7 cellular contexts compared by ENCODE assay signal in the genomic region with DNA sequence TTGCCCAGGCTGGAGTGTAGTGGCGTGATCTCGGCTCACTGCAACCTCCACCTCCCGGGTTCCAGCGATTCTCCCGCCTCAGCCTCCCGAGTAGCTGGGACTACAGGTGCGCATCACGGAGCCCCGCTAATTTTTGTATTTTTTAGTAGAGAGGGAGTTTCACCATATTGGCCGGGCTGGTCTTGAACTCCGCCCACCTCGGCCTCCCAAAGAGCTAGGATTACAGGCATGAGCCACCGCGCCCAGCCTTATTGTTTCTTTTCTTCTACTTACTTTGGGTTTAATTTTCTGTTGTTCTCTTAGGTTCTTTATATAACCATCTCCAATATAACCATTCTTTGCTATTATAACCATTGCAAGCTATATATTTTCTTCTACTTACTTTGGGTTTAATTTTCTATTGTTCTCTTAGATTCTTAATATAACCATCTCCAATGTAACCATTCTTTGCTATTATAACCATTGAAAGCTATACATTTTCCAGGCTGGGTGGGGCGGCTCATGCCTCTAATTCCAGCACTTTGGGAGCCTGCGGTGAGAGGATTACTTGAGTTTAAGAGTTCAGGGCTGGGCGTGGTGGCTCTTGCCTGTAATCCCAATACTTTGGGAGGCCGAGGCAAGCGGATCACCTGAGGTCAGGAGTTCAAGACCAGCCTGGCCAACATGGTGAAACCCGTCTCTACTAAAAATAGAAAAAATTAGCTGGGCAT. TPM values are rescaled to one million over a fixed set of nuclear protein-coding genes. Genes with fewer than 3 reads are reported as not detected.
A peak's percentile ranks its signal among the peaks of the same experiment; 100 is the strongest.
DNase-seq lines count a peak whose midpoint lies in the region; FAIRE-seq and TF ChIP-seq lines count a peak whose summit lies in the region.
"Not testable (repeated sequence)": the region's sequence is repeated elsewhere in the genome, so short reads cannot be mapped to it uniquely, and the experiment has no call there.

No MANE protein-coding gene starts in this region.

- no CpG with 5 or more reads among the region's 20 CpGs for WGBS in H9 (ENCODE audit: extremely low coverage, insufficient read length, low lambda C conversion rate)

- DNase-seq in Calu3; RWPE1 (ENCODE audit: low spot score); epithelial cell of prostate (ENCODE audit: low read depth, low spot score): not testable (repeated sequence)
- DNase-seq in H9 (peak; percentile 26), WERI-Rb-1 (peak; percentile 48), kidney (peak; percentile 4)

- H3K9ac ChIP-seq in H9 (ENCODE audit: extremely low read depth, insufficient read length, low read length); kidney (ENCODE audit: low read length in 2 of 2): not testable (repeated sequence)

- not testable (repeated sequence) for H3K23ac ChIP-seq in H9 (ENCODE audit: insufficient read length, low read depth, low read length)

- H4K91ac ChIP-seq in H9 (ENCODE audit: insufficient read length, low read depth, low read length), result not testable (repeated sequence)

- not testable (repeated sequence) for H3K27me3 ChIP-seq in H9 (ENCODE audit: insufficient read depth, low read length); WERI-Rb-1 (ENCODE audit: insufficient read depth, low read depth, severe bottlenecking)

- H3K27me3 Mint-ChIP-seq in Calu3 (ENCODE audit: unreplicated experiment); H9 (ENCODE audit: low read depth): not testable (repeated sequence)

- TF ChIP-seq CTCF in Calu3 (IDR thresholded peaks at IDR 0.05; ENCODE audit: unreplicated experiment); H9 (conservative IDR thresholded peaks at IDR 0.05); HEK293 (tag by site-specific recombination; IDR thresholded peaks at IDR 0.05); RWPE1 (conservative IDR thresholded peaks at IDR 0.05; ENCODE audit: low read depth); WERI-Rb-1 (IDR thresholded peaks at IDR 0.05; ENCODE audit: low read depth, low read length); kidney (IDR thresholded peaks at IDR 0.05; ENCODE audit: borderline replicate concordance, extremely low read depth, insufficient read depth): not testable (repeated sequence)

- not testable (repeated sequence) for H4K5ac ChIP-seq in H9 (ENCODE audit: insufficient read length, low read depth, low read length)

- CTCF ChIA-PET in Calu3 (lab: Charles Lee) (interaction anchor here (0.6 kb wide), 2 partner anchors 9 to 1149 kb away, joined by 4 to 5 read pairs; no protein-coding TSS in a partner anchor), HEK293 (lab: Yijun Ruan, JAX) (interaction anchor here (0.6 to 3.1 kb wide), 11 partner anchors 9 to 691 kb away, joined by 3 to 11 read pairs (median 3); no protein-coding TSS in a partner anchor), RWPE1 (lab: Yijun Ruan, JAX) (interaction anchor here (0.6 to 0.9 kb wide), 3 partner anchors 12 to 389 kb away, joined by 3 read pairs; no protein-coding TSS in a partner anchor)

- not testable (repeated sequence) for H3K4me3 Mint-ChIP-seq in Calu3 (ENCODE audit: low read depth, unreplicated experiment); H9

- H2BK20ac ChIP-seq in H9 (ENCODE audit: low read depth, low read length, poor library complexity, severe bottlenecking), result not testable (repeated sequence)

- H3K14ac ChIP-seq in H9 (ENCODE audit: insufficient read depth, low read length), result not testable (repeated sequence)

- H3K9me3 ChIP-seq in H9 (ENCODE audit: control insufficient read depth, low read depth, low read length); HEK293 (ENCODE audit: control insufficient read depth, insufficient read depth, low read depth, low read length); WERI-Rb-1 (ENCODE audit: severe bottlenecking); kidney (ENCODE audit: control insufficient read depth in 1 of 2, low read length in 2 of 2): not testable (repeated sequence)

- H3K56ac ChIP-seq in H9 (ENCODE audit: insufficient read length, low read depth, low read length), result not testable (repeated sequence)

- not testable (repeated sequence) for H3K18ac ChIP-seq in H9 (ENCODE audit: insufficient read length, low read depth, low read length)

- not testable (repeated sequence) for H3K4ac ChIP-seq in H9 (ENCODE audit: low read depth, low read length)

- H3K79me1 ChIP-seq in H9 (ENCODE audit: insufficient read depth, low read depth, low read length, poor library complexity, severe bottlenecking), result not testable (repeated sequence)

- H3K4me2 ChIP-seq in H9 (ENCODE audit: insufficient read depth, insufficient read length, low read length), result not testable (repeated sequence)

- H3K36me3 ChIP-seq in HEK293 (ENCODE audit: control insufficient read depth in 2 of 2, insufficient read depth in 1 of 2, low read length in 2 of 2); WERI-Rb-1; kidney (ENCODE audit: control insufficient read depth in 1 of 2, insufficient read depth in 2 of 2, low read length in 2 of 2): not testable (repeated sequence)

- H3K36me3 Mint-ChIP-seq in Calu3 (ENCODE audit: insufficient read depth, unreplicated experiment); H9 (ENCODE audit: insufficient read depth in 1 of 3, low read depth in 3 of 3): not testable (repeated sequence)

- FAIRE-seq in kidney (lab: Jason Lieb, UNC), result not testable (repeated sequence)

- H3K4me1 ChIP-seq in H9 (ENCODE audit: insufficient read depth, low read length); HEK293 (ENCODE audit: control insufficient read depth, insufficient read depth, low read length); kidney (ENCODE audit: control insufficient read depth in 1 of 2, insufficient read depth in 1 of 2, low read depth in 1 of 2, low read length in 2 of 2): not testable (repeated sequence)

- H4K20me1 ChIP-seq in H9 (ENCODE audit: control insufficient read depth, insufficient read depth, insufficient read length), result not testable (repeated sequence)

- not testable (repeated sequence) for H2BK120ac ChIP-seq in H9 (ENCODE audit: low read depth, low read length, poor library complexity, severe bottlenecking)

- not testable (repeated sequence) for H2BK12ac ChIP-seq in H9 (ENCODE audit: insufficient read length, low read depth, low read length)

- intact Hi-C loops in Calu3 (cut with micrococcal nuclease; ENCODE audit: unreplicated experiment); kidney (cut with DNase I): not testable (repeated sequence)

- not testable (repeated sequence) for BruUV-seq in Calu3 (replicated peaks; lab: Mats Ljungman, UMichigan)

- not testable (repeated sequence) for H3K4me1 Mint-ChIP-seq in Calu3 (ENCODE audit: low read depth, unreplicated experiment)
- H3K4me1 Mint-ChIP-seq in H9, result peaks cover 25 to 28% of the 10 kb centered on the region in 2 experiments

- POLR2A ChIA-PET in HEK293 (lab: Yijun Ruan, JAX), result interaction anchor here (0.6 kb wide), 1 partner anchor 190 kb away, joined by 5 read pairs; no protein-coding TSS in a partner anchor
- POLR2A ChIA-PET in RWPE1 (lab: Yijun Ruan, JAX; ENCODE audit: low non-redundant PET), result interaction anchor here (0.6 kb wide), 1 partner anchor 33 kb away, joined by 3 read pairs; no protein-coding TSS in a partner anchor

- H2BK15ac ChIP-seq in H9 (ENCODE audit: low read depth, low read length), result not testable (repeated sequence)

- H3K79me2 ChIP-seq in H9 (ENCODE audit: insufficient read depth, low read length), result not testable (repeated sequence)

- not testable (repeated sequence) for H3T11ph ChIP-seq in H9 (ENCODE audit: low read length)

- not testable (repeated sequence) for H3K4me3 ChIP-seq in HEK293 (ENCODE audit: low read depth, low read length); WERI-Rb-1 (ENCODE audit: low read depth, low read length); kidney (ENCODE audit: low read length in 2 of 2)

- not testable (repeated sequence) for H3K9me3 Mint-ChIP-seq in Calu3 (ENCODE audit: low read depth, unreplicated experiment); H9

- H2AFZ ChIP-seq in H9 (ENCODE audit: low read length), result not testable (repeated sequence)

- peak overlapping the region; percentile 33 for H3K27ac Mint-ChIP-seq in Calu3 (ENCODE audit: unreplicated experiment)
- H3K27ac Mint-ChIP-seq in H9, result not testable (repeated sequence)

- H2BK5ac ChIP-seq in H9 (ENCODE audit: insufficient read length, low read length), result not testable (repeated sequence)

- H2AK5ac ChIP-seq in H9 (ENCODE audit: insufficient read length, low read length), result not testable (repeated sequence)

- not testable (repeated sequence) for H4K8ac ChIP-seq in H9 (replicated peaks; ENCODE audit: insufficient read length, low read depth, low read length)

- not testable (repeated sequence) for H3K23me2 ChIP-seq in H9 (ENCODE audit: insufficient read length, low read depth, low read length, poor library complexity, severe bottlenecking)

- H3K27ac ChIP-seq in H9 (ENCODE audit: insufficient read length, low read depth, low read length); HEK293 (ENCODE audit: extremely low read depth, low read depth, low read length); WERI-Rb-1; kidney (ENCODE audit: low read depth in 2 of 2, low read length in 2 of 2): not testable (repeated sequence)
- H3K27ac ChIP-seq in RWPE1 (peak overlapping the region; percentile 65), epithelial cell of prostate (peak overlapping the region; percentile 49)

TF ChIP-seq in HEK293, 187 proteins besides CTCF, POLR2A, EP300 and RAD21:
- TF ChIP-seq KLF1 (tag by site-specific recombination; IDR thresholded peaks at IDR 0.05), result peak; percentile 73

RNA-seq across cellular contexts. Expression of a gene that starts 35.5 kb away (rescaled TPM):
- total RNA-seq in Calu3 (2022) (107 and 113 TPM in 2 replicates), H9 (2021) (473 and 474 TPM in 2 replicates), kidney (46.8 TPM)
- 16.1 TPM for polyA plus RNA-seq in kidney (ENCODE audit: insufficient read depth, low read depth, low replicate concordance)
